Comparison of ENCODE assay signal across 22 cellular contexts in the genomic region with DNA sequence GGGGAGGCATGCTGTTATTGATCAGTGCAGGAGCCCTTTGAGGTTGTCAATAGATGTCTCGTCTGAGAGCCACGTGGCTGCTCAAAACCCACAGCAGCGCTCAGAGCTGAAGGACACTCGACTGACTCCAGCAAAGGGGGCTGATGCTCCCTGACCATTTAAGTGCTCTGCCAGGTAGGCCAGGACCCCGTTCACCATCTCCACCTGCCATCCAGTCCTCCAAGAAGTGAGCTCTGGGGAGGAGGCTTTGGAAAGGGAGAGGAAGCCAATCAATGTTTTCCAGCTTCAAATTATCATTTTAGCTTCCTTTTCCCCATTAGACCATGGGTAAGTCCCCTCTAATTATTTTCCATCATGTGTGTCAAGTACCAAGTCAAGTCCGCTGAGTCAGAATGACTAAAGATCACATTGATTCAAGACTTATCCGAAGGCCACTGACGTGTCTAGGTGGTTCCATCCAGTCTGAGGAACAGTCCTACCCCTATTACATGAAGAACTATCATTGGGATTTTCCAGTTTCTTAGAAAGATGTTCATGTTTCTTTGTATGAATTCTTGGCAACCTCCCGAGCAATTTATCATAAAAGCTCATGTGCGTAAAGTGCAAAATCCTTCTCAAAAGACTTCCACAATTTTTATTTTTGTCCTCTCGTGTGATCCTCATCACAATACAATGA.
A peak's percentile ranks its signal among the peaks of the same experiment; 100 is the strongest.
DNase-seq lines count a peak whose midpoint lies in the region; ATAC-seq and TF ChIP-seq lines count a peak whose summit lies in the region.
"Had no signal": no experiment of that assay in that cellular context is flagged by ENCODE, and none has a peak within 500 bp of the region (broad histone marks: within the 10 kb centered on the region; RNA-seq: fewer than 3 reads in every experiment).

No MANE protein-coding gene starts in this region.

- in situ Hi-C loops in Caki2 (cut with HindIII; ENCODE audit: low pct_unique_long_range_greater_than_20kb, low sequenced_read_pairs), result no loop called here

- H3K36me3 Mint-ChIP-seq in neural crest cell (ENCODE audit: low read depth), result no peaks in the 10 kb centered on the region
- no peaks in the 10 kb centered on the region for H3K36me3 Mint-ChIP-seq in stimulated activated effector memory CD8-positive, alpha-beta T cell treated with anti-CD3 and anti-CD28 coated beads, Interleukin-12 subunit alpha, Interleukin-12 subunit beta, amount 100 ng/mL, for 72 hours
- H3K36me3 Mint-ChIP-seq: CD14-positive monocyte; naive thymus-derived CD4-positive, alpha-beta T cell had no signal

- no peak for ATAC-seq in stimulated activated effector memory CD8-positive, alpha-beta T cell treated with anti-CD3 and anti-CD28 coated beads, Interleukin-12 subunit alpha, Interleukin-12 subunit beta, amount 100 ng/mL, for 72 hours
- no peak for ATAC-seq in HG03095 (IDR thresholded peaks at IDR 0.05; ENCODE audit: unreplicated experiment)
- ATAC-seq: left lung; naive thymus-derived CD4-positive, alpha-beta T cell; stimulated activated naive CD8-positive, alpha-beta T cell treated with anti-CD3 and anti-CD28 coated beads, Interleukin-15, amount 100 ng/mL, for 72 hours had no signal

- H3K27me3 Mint-ChIP-seq in neural crest cell (ENCODE audit: low read depth), result peaks cover 6% of the 10 kb centered on the region

- peak; percentile 88 for DNase-seq in Caki2 (ENCODE audit: low read depth)
- DNase-seq in RPMI7951 (ENCODE audit: low read depth), result peak; percentile 70
- no peak for DNase-seq in epithelial cell of prostate (ENCODE audit: low read depth, low spot score)
- DNase-seq in neural crest cell (ENCODE audit: low read depth, low spot score), result no peak
- DNase-seq in GM10266 (ENCODE audit: extremely low spot score), result no peak
- DNase-seq in stimulated activated effector memory CD8-positive, alpha-beta T cell treated with anti-CD3 and anti-CD28 coated beads, Interleukin-12 subunit alpha, Interleukin-12 subunit beta, amount 100 ng/mL, for 72 hours (ENCODE audit: low spot score in 2 of 2), result no peak
- DNase-seq in activated T-cell treated with anti-CD3 and anti-CD28 coated beads, Interleukin-2, amount 50 U/mL, for 48 hours, result no peak
- DNase-seq: activated naive CD4-positive, alpha-beta T cell treated with anti-CD3 and anti-CD28 coated beads, Interleukin-2, amount 50 U/mL, for 16 hours; DMS153; foreskin melanocyte; GDM1; left lung; naive thymus-derived CD4-positive, alpha-beta T cell; NCI-H1436; NCI-H524 treated with DMSO at 0.1 percent for 48 hours; Peyer's patch; stimulated activated naive CD8-positive, alpha-beta T cell treated with anti-CD3 and anti-CD28 coated beads, Interleukin-15, amount 100 ng/mL, for 72 hours; thyroid gland had no signal

- H3K4me1 Mint-ChIP-seq in neural crest cell, result peaks cover 7% of the 10 kb centered on the region
- H3K4me1 Mint-ChIP-seq in stimulated activated effector memory CD8-positive, alpha-beta T cell treated with anti-CD3 and anti-CD28 coated beads, Interleukin-12 subunit alpha, Interleukin-12 subunit beta, amount 100 ng/mL, for 72 hours, result peaks cover 6% of the 10 kb centered on the region
- H3K4me1 Mint-ChIP-seq: naive thymus-derived CD4-positive, alpha-beta T cell; stimulated activated naive CD8-positive, alpha-beta T cell treated with anti-CD3 and anti-CD28 coated beads, Interleukin-15, amount 100 ng/mL, for 72 hours had no signal

- H3K27ac Mint-ChIP-seq in neural crest cell (ENCODE audit: unreplicated experiment), result peak overlapping the region; percentile 54
- no peak overlapping the region for H3K27ac Mint-ChIP-seq in stimulated activated effector memory CD8-positive, alpha-beta T cell treated with anti-CD3 and anti-CD28 coated beads, Interleukin-12 subunit alpha, Interleukin-12 subunit beta, amount 100 ng/mL, for 72 hours
- H3K27ac Mint-ChIP-seq: CD14-positive monocyte; naive thymus-derived CD4-positive, alpha-beta T cell; stimulated activated naive CD8-positive, alpha-beta T cell treated with anti-CD3 and anti-CD28 coated beads, Interleukin-15, amount 100 ng/mL, for 72 hours had no signal

- peak overlapping the region; percentile 39 for H3K27ac ChIP-seq in epithelial cell of prostate
- H3K27ac ChIP-seq: left lung, Peyer's patch, SK-N-MC, thyroid gland, WERI-Rb-1 had no signal

- H3K4me3 Mint-ChIP-seq in neural crest cell, result no peak overlapping the region
- H3K4me3 Mint-ChIP-seq in stimulated activated effector memory CD8-positive, alpha-beta T cell treated with anti-CD3 and anti-CD28 coated beads, Interleukin-12 subunit alpha, Interleukin-12 subunit beta, amount 100 ng/mL, for 72 hours, result no peak overlapping the region
- H3K4me3 Mint-ChIP-seq: CD14-positive monocyte; naive thymus-derived CD4-positive, alpha-beta T cell; stimulated activated naive CD8-positive, alpha-beta T cell treated with anti-CD3 and anti-CD28 coated beads, Interleukin-15, amount 100 ng/mL, for 72 hours had no signal

- TF ChIP-seq CTCF in neural crest cell (conservative IDR thresholded peaks at IDR 0.05) (no peak), GM10266 (IDR thresholded peaks at IDR 0.05; ENCODE audit: control insufficient read depth, insufficient read depth, low read depth, missing control alignments) (no peak)

- peaks cover 3% of the 10 kb centered on the region for H3K9me3 Mint-ChIP-seq in neural crest cell
- H3K9me3 Mint-ChIP-seq in stimulated activated effector memory CD8-positive, alpha-beta T cell treated with anti-CD3 and anti-CD28 coated beads, Interleukin-12 subunit alpha, Interleukin-12 subunit beta, amount 100 ng/mL, for 72 hours, result no peaks in the 10 kb centered on the region
- H3K9me3 Mint-ChIP-seq: stimulated activated naive CD8-positive, alpha-beta T cell treated with anti-CD3 and anti-CD28 coated beads, Interleukin-15, amount 100 ng/mL, for 72 hours had no signal

Comparison
In these comparisons a context has a peak if more than half of its experiments do, and no peak if none do; other contexts are left out.
1. DNase-seq: peak in Caki2 (single experiment) and RPMI7951 (single experiment); none in epithelial cell of prostate (single experiment), neural crest cell (single experiment), GM10266 (single experiment), stimulated activated effector memory CD8-positive, alpha-beta T cell treated with anti-CD3 and anti-CD28 coated beads, Interleukin-12 subunit alpha, Interleukin-12 subunit beta, amount 100 ng/mL, for 72 hours (0 of 2) and activated T-cell treated with anti-CD3 and anti-CD28 coated beads, Interleukin-2, amount 50 U/mL, for 48 hours (0 of 2).